9 cellular contexts compared by ENCODE assay signal in the genomic region with DNA sequence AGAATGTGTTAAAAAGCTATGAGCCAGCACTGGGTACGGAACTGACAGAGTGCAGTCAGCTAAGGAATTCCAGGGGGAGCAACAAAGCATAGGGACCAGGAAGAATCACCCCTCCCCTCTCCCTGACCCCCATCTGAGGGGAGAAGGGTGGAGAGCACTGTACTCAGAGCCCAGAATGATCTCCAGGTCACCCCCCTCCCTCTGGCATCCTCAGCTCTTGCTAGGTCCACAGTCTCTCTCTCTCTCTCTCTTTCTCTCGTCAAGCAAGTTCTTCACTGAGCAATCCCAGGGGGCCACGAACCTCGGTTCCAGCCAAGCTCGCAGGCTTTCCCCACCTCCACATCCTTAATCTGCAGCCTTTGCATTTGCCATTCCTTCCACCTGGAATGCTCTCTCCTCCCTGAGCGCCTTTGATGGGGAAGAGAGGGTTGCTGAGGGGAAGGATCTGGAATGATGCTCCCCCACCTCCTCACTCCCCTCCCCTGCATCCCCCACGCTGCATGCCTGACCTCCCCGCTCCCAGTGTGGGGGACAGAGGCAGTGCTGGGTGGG. TPM values are rescaled to one million over a fixed set of nuclear protein-coding genes. Genes with fewer than 3 reads are reported as not detected.
DNase-seq lines count a peak whose midpoint lies in the region; ATAC-seq, FAIRE-seq and TF ChIP-seq lines count a peak whose summit lies in the region.
"Had no signal": no experiment of that assay in that cellular context is flagged by ENCODE, and none has a peak within 500 bp of the region (broad histone marks: within the 10 kb centered on the region; RNA-seq: fewer than 3 reads in every experiment).

No MANE protein-coding gene starts in this region.

- DNase-seq in DMS79 (lab: John Stamatoyannopoulos, UW) (peak; percentile 41), fibroblast of mammary gland (ENCODE audit: low read depth) (peak; percentile 52), neural progenitor cell (ENCODE audit: low spot score) (peak; percentile 85), GM12891 (ENCODE audit: insufficient read length, low spot score) (no peak), NCI-H446 treated with DMSO at 0.1 percent for 48 hours (lab: John Stamatoyannopoulos, UW) (no peak), inferior parietal cortex (ENCODE audit: extremely low spot score) (no peak)
- DNase-seq in activated CD8-positive, alpha-beta T cell treated with anti-CD3 and anti-CD28 coated beads, Interleukin-2, amount 10 ng/mL, durations not matched to agents 7 days and 5 days, result no peak
- DNase-seq: stimulated activated CD4-positive, alpha-beta T cell treated with anti-CD3 and anti-CD28 coated beads, Interleukin-2, amount 100 ng/mL, for 24 hours had no signal

- H2AFZ ChIP-seq in OCI-LY1 (ENCODE audit: low read length) (no peak overlapping the region), neural progenitor cell (replicated peaks) (peak overlapping the region; percentile 33)

- H3K9ac ChIP-seq in OCI-LY1 (ENCODE audit: low read length), result peak overlapping the region; percentile 39; the same call in 1 of the 2 replicates
- no peak overlapping the region for H3K9ac ChIP-seq in neural progenitor cell

- H3K36me3 ChIP-seq in OCI-LY1 (ENCODE audit: insufficient read depth, low read length) (no peaks in the 10 kb centered on the region), neural progenitor cell (no peaks in the 10 kb centered on the region)

- peaks cover 44% of the 10 kb centered on the region for H3K4me1 ChIP-seq in OCI-LY1 (ENCODE audit: insufficient read depth, low read length, severe bottlenecking)
- peaks cover 14% of the 10 kb centered on the region for H3K4me1 ChIP-seq in neural progenitor cell

- no peak for FAIRE-seq in GM12891 (lab: Jason Lieb, UNC)

- H3K4me3 ChIP-seq in OCI-LY1 (ENCODE audit: low read depth, low read length, poor library complexity, severe bottlenecking) (peak overlapping the region; percentile 27), fibroblast of mammary gland (ENCODE audit: control insufficient read depth, low read depth, low read length) (peak overlapping the region; percentile 25), neural progenitor cell (peak overlapping the region; percentile 17)

- no peak for TF ChIP-seq POLR2A in GM12891 (IDR thresholded peaks at IDR 0.05; ENCODE audit: low read depth, low read length)

- H3K27me3 ChIP-seq in OCI-LY1 (ENCODE audit: insufficient read depth, low read length) (no peaks in the 10 kb centered on the region), neural progenitor cell (no peaks in the 10 kb centered on the region)

- no peaks in the 10 kb centered on the region for H3K9me2 ChIP-seq in OCI-LY1 (ENCODE audit: low read depth, low read length)

- H3K27me3 Mint-ChIP-seq in neural progenitor cell (ENCODE audit: insufficient read depth, low read depth), result peaks cover 8% of the 10 kb centered on the region
- H3K27me3 Mint-ChIP-seq in activated CD8-positive, alpha-beta T cell treated with anti-CD3 and anti-CD28 coated beads, Interleukin-2, amount 10 ng/mL, durations not matched to agents 7 days and 5 days (ENCODE audit: low read depth), result no peaks in the 10 kb centered on the region

- H3K9me3 ChIP-seq in OCI-LY1 (ENCODE audit: low read length), result peaks cover 4% of the 10 kb centered on the region; the same call in 1 of the 2 replicates
- H3K9me3 ChIP-seq in neural progenitor cell (ENCODE audit: low read depth), result no peaks in the 10 kb centered on the region

- no peaks in the 10 kb centered on the region for H3K36me3 Mint-ChIP-seq in neural progenitor cell
- H3K36me3 Mint-ChIP-seq in activated CD8-positive, alpha-beta T cell treated with anti-CD3 and anti-CD28 coated beads, Interleukin-2, amount 10 ng/mL, durations not matched to agents 7 days and 5 days (ENCODE audit: low read depth), result no peaks in the 10 kb centered on the region

- H3K4me2 ChIP-seq in OCI-LY1 (ENCODE audit: low read length) (peak overlapping the region; percentile 55), neural progenitor cell (peak overlapping the region; percentile 2)

- CTCF ChIA-PET in activated CD8-positive, alpha-beta T cell treated with anti-CD3 and anti-CD28 coated beads, Interleukin-2, amount 10 ng/mL, durations not matched to agents 7 days and 5 days (lab: Charles Lee), result interaction anchor here (0.8 to 1.5 kb wide), 3 partner anchors 20 to 93 kb away, joined by 3 read pairs; no protein-coding TSS in a partner anchor

- no peaks in the 10 kb centered on the region for H4K20me1 ChIP-seq in OCI-LY1 (ENCODE audit: insufficient read depth, low read length)
- no peaks in the 10 kb centered on the region for H4K20me1 ChIP-seq in neural progenitor cell (ENCODE audit: low read depth)

- no peaks in the 10 kb centered on the region for H3K79me2 ChIP-seq in OCI-LY1 (ENCODE audit: insufficient read depth, low read length)
- no peaks in the 10 kb centered on the region for H3K79me2 ChIP-seq in neural progenitor cell (ENCODE audit: low read depth)

- H3K9me3 Mint-ChIP-seq in neural progenitor cell, result peaks cover 5% of the 10 kb centered on the region
- no peaks in the 10 kb centered on the region for H3K9me3 Mint-ChIP-seq in activated CD8-positive, alpha-beta T cell treated with anti-CD3 and anti-CD28 coated beads, Interleukin-2, amount 10 ng/mL, durations not matched to agents 7 days and 5 days (ENCODE audit: insufficient read depth)

- H3K4me3 Mint-ChIP-seq in neural progenitor cell, result peak overlapping the region; percentile 44
- no peak overlapping the region for H3K4me3 Mint-ChIP-seq in activated CD8-positive, alpha-beta T cell treated with anti-CD3 and anti-CD28 coated beads, Interleukin-2, amount 10 ng/mL, durations not matched to agents 7 days and 5 days

- peak overlapping the region; percentile 87 for H3K27ac ChIP-seq in OCI-LY1 (ENCODE audit: low read depth, low read length, poor library complexity, severe bottlenecking)
- peak overlapping the region; percentile 67 for H3K27ac ChIP-seq in neural progenitor cell

- H3K27ac Mint-ChIP-seq in neural progenitor cell, result peak overlapping the region; percentile 97
- H3K27ac Mint-ChIP-seq in activated CD8-positive, alpha-beta T cell treated with anti-CD3 and anti-CD28 coated beads, Interleukin-2, amount 10 ng/mL, durations not matched to agents 7 days and 5 days, result no peak overlapping the region

- H3F3A ChIP-seq in OCI-LY1 (ENCODE audit: insufficient read depth, low read length) (no peaks in the 10 kb centered on the region), neural progenitor cell (ENCODE audit: low read depth) (peaks cover 34% of the 10 kb centered on the region)

- POLR2A ChIA-PET in activated CD8-positive, alpha-beta T cell treated with anti-CD3 and anti-CD28 coated beads, Interleukin-2, amount 10 ng/mL, durations not matched to agents 7 days and 5 days (lab: Charles Lee), result interaction anchor here (0.6 kb wide), 1 partner anchor 74 kb away, joined by 4 read pairs; no protein-coding TSS in a partner anchor

- peaks cover 42% of the 10 kb centered on the region for H3K4me1 Mint-ChIP-seq in neural progenitor cell
- peaks cover 6% of the 10 kb centered on the region for H3K4me1 Mint-ChIP-seq in activated CD8-positive, alpha-beta T cell treated with anti-CD3 and anti-CD28 coated beads, Interleukin-2, amount 10 ng/mL, durations not matched to agents 7 days and 5 days (ENCODE audit: low read depth)

- TF ChIP-seq CTCF in OCI-LY1 (IDR thresholded peaks at IDR 0.05; ENCODE audit: low read length) (no peak), fibroblast of mammary gland (conservative IDR thresholded peaks at IDR 0.05; ENCODE audit: control insufficient read depth, insufficient read depth, low read depth, low read length) (peak; percentile 39), neural progenitor cell (IDR thresholded peaks at IDR 0.05) (peak; percentile 58)

- ATAC-seq in activated CD8-positive, alpha-beta T cell treated with anti-CD3 and anti-CD28 coated beads, Interleukin-2, amount 10 ng/mL, durations not matched to agents 7 days and 5 days, result no peak

TF ChIP-seq in GM12891, 5 proteins besides CTCF, POLR2A, EP300 and RAD21:
- TF ChIP-seq POU2F2 (IDR thresholded peaks at IDR 0.05; ENCODE audit: low read depth, low read length) (no peak), PAX5 (IDR thresholded peaks at IDR 0.05; ENCODE audit: insufficient read depth, low read length, severe bottlenecking) (no peak), POLR2AphosphoS5 (IDR thresholded peaks at IDR 0.05; ENCODE audit: low read depth, low read length) (no peak), TAF1 (IDR thresholded peaks at IDR 0.05; ENCODE audit: low read depth, low read length) (no peak), SPI1 (IDR thresholded peaks at IDR 0.05; ENCODE audit: low read depth, low read length) (no peak)

RNA-seq across cellular contexts. Expression of a gene that starts 6.7 kb away (rescaled TPM):
- total RNA-seq in neural progenitor cell (ENCODE audit: low replicate concordance), result 31.4 and 35.0 TPM in 2 replicates
- 100 to 1,000 TPM; 120 to 127 TPM for total RNA-seq in activated CD8-positive, alpha-beta T cell treated with anti-CD3 and anti-CD28 coated beads, Interleukin-2, amount 10 ng/mL, durations not matched to agents 7 days and 5 days
- polyA plus RNA-seq in GM12891 (2012; ENCODE audit: low read depth, missing spikeins), result 54.8 TPM

Comparison
In these comparisons a context has a peak if more than half of its experiments do, and no peak if none do; other contexts are left out.
1. DNase-seq: peak in DMS79 (single experiment), fibroblast of mammary gland (single experiment) and neural progenitor cell (single experiment); none in activated CD8-positive, alpha-beta T cell treated with anti-CD3 and anti-CD28 coated beads, Interleukin-2, amount 10 ng/mL, durations not matched to agents 7 days and 5 days (single experiment), GM12891 (single experiment), NCI-H446 treated with DMSO at 0.1 percent for 48 hours (single experiment) and inferior parietal cortex (single experiment).
2. Peak in every context shown above with its lines, with median percentiles within 50 percentile points of each other: H3K4me3 ChIP-seq.